ENCODE assay signal across 1 cellular context in genomic region chr12:56223571-56224101, GRCh38.
TF ChIP-seq lines count a peak whose summit lies in the region.

No MANE protein-coding gene starts in this region.

TF ChIP-seq in HepG2, 621 proteins besides CTCF, POLR2A, EP300 and RAD21:
- TF ChIP-seq ZNF660 (CRISPR knock-in tag; IDR thresholded peaks at IDR 0.05; ENCODE audit: borderline replicate concordance, low read depth) (no peak), RXRA (CRISPR knock-in tag; IDR thresholded peaks at IDR 0.05) (no peak), ZSCAN9 (CRISPR knock-in tag; IDR thresholded peaks at IDR 0.05; ENCODE audit: borderline replicate concordance) (no peak), ZBTB33 (CRISPR knock-in tag; IDR thresholded peaks at IDR 0.05) (peak; percentile 83; the same call in 1 of the 2 replicates), ZNF776 (CRISPR knock-in tag; IDR thresholded peaks at IDR 0.05) (no peak), RBM22 (optimal IDR thresholded peaks at IDR 0.05; ENCODE audit: low read length) (no peak), ZNF501 (CRISPR knock-in tag; IDR thresholded peaks at IDR 0.05) (no peak), ZNF292 (CRISPR knock-in tag; IDR thresholded peaks at IDR 0.05; ENCODE audit: borderline replicate concordance, low read depth) (no peak), STAG1 (CRISPR knock-in tag; IDR thresholded peaks at IDR 0.05) (no peak), KLF16 (CRISPR knock-in tag; IDR thresholded peaks at IDR 0.05) (no peak), ZNF224 (CRISPR knock-in tag; IDR thresholded peaks at IDR 0.05) (0 out of 2 replicates have a peak, but pooled peaks have one; percentile 31), ZBTB44 (CRISPR knock-in tag; IDR thresholded peaks at IDR 0.05) (no peak), JARID2 (CRISPR knock-in tag; IDR thresholded peaks at IDR 0.05; ENCODE audit: insufficient replicate concordance) (no peak), PAX8 (CRISPR knock-in tag; IDR thresholded peaks at IDR 0.05; ENCODE audit: borderline replicate concordance) (no peak), PLRG1 (conservative IDR thresholded peaks at IDR 0.05) (no peak), PRPF4 (IDR thresholded peaks at IDR 0.05; ENCODE audit: low read depth, low read length, poor library complexity, severe bottlenecking) (peak; percentile 17), CEBPB (IDR thresholded peaks at IDR 0.05; ENCODE audit: borderline replicate concordance, low read depth, low read length) (no peak), CSRNP1 (CRISPR knock-in tag; IDR thresholded peaks at IDR 0.05) (0 out of 2 replicates have a peak, but pooled peaks have one; percentile 9), ZNF839 (CRISPR knock-in tag; IDR thresholded peaks at IDR 0.05; ENCODE audit: borderline replicate concordance) (no peak), ZNF263 (CRISPR knock-in tag; IDR thresholded peaks at IDR 0.05) (no peak), FUBP1 (CRISPR knock-in tag; IDR thresholded peaks at IDR 0.05; ENCODE audit: borderline replicate concordance) (no peak), SAFB2 (CRISPR knock-in tag; IDR thresholded peaks at IDR 0.05; ENCODE audit: borderline replicate concordance, low read depth) (no peak), FOXA1 (IDR thresholded peaks at IDR 0.05) (no peak), FOXA1 (CRISPR knock-in tag; IDR thresholded peaks at IDR 0.05) (no peak), ZNF670 (CRISPR knock-in tag; IDR thresholded peaks at IDR 0.05; ENCODE audit: borderline replicate concordance) (no peak), NFYC (CRISPR knock-in tag; IDR thresholded peaks at IDR 0.05) (no peak), ZNF264 (CRISPR knock-in tag; IDR thresholded peaks at IDR 0.05) (no peak), TBX2 (CRISPR knock-in tag; IDR thresholded peaks at IDR 0.05; ENCODE audit: borderline replicate concordance) (no peak), ZBTB38 (CRISPR knock-in tag; IDR thresholded peaks at IDR 0.05) (0 out of 2 replicates have a peak, but pooled peaks have one; percentile 11), KMT2A (CRISPR knock-in tag; IDR thresholded peaks at IDR 0.05) (no peak), MAFG (CRISPR knock-in tag; IDR thresholded peaks at IDR 0.05) (no peak), PCBP2 (optimal IDR thresholded peaks at IDR 0.05; ENCODE audit: low read depth, low read length, poor library complexity, severe bottlenecking) (no peak), CHD2 (IDR thresholded peaks at IDR 0.05; ENCODE audit: low read depth, low read length) (no peak), AGO1 (IDR thresholded peaks at IDR 0.05; ENCODE audit: low read depth, low read length, poor library complexity, severe bottlenecking) (no peak), ZBTB8A (CRISPR knock-in tag; IDR thresholded peaks at IDR 0.05; ENCODE audit: borderline replicate concordance, low read depth) (peak; percentile 38; the same call in 1 of the 2 replicates), CREM (IDR thresholded peaks at IDR 0.05) (no peak), CREM (CRISPR knock-in tag; IDR thresholded peaks at IDR 0.05) (no peak), ZSCAN30 (CRISPR knock-in tag; IDR thresholded peaks at IDR 0.05) (no peak), SRSF1 (optimal IDR thresholded peaks at IDR 0.05; ENCODE audit: low read depth, low read length) (no peak), ZNF782 (CRISPR knock-in tag; IDR thresholded peaks at IDR 0.05; ENCODE audit: borderline replicate concordance) (no peak), ZNF639 (CRISPR knock-in tag; conservative IDR thresholded peaks at IDR 0.05) (no peak)
